21 cellular contexts compared by ENCODE assay signal in the genomic region with DNA sequence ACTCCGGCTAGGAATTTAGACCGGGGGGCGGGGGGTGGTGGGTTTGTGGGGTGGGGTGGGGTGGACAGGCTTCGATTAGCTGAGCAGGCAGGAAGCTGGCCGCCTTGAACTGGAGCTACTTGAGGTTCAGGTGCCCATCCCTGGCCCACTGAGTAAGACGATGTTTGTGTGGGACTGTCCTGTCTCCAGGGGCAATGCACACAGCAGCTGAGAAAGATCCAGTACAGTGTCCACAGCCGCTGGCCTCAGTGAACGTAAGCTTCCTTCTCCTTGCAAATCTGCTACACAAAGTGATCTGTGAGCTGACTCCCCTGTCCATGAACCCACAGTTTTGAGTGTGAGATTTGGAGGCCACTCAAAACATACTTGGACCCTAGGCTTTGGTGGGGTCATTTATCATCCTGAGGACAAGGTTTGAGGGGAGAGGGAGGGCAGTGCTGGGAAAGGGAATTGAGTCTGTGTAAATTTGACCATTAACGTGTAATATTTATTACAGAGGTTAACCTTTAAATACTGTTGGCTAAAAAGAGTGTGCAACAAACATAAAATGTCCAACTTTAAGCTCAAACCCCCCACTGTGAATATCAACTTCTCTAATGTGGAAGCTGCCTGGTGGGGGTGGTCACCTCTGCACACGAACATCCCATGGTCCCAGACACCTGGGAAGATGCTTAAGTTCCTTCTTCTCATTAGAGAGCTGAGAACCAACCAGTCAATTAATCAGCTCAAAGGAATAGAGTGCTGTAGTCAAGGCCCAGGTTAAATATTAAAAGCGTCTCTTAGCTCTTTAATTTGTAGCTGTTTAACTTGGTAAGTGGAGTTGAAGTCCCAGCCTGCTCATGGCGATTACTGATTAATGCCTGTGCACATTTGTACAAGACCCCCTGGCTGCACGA. TPM values are rescaled to one million over a fixed set of nuclear protein-coding genes. Genes with fewer than 3 reads are reported as not detected.
DNase-seq lines count a peak whose midpoint lies in the region; ATAC-seq, FAIRE-seq and TF ChIP-seq lines count a peak whose summit lies in the region.
"Had no signal": no experiment of that assay in that cellular context is flagged by ENCODE, and none has a peak within 500 bp of the region (broad histone marks: within the 10 kb centered on the region; RNA-seq: fewer than 3 reads in every experiment).

No MANE protein-coding gene starts in this region.

- H4K20me1 ChIP-seq in H1 (replicated peaks in 1 of 2; ENCODE audit: control insufficient read depth in 1 of 2, insufficient read depth in 2 of 2, low read length in 2 of 2) = no peaks in the 10 kb centered on the region

- H3K27ac ChIP-seq in H1 (ENCODE audit: low read depth, low read length) (no peak overlapping the region), adrenal gland (no peak overlapping the region)
- H3K27ac ChIP-seq: BLaER1 treated with 17β-estradiol and CSF1 and Interleukin-3, amounts not matched to agents 10 nM and 100 nM had no signal

- no peak overlapping the region for H3K27ac Mint-ChIP-seq in Calu3 (ENCODE audit: unreplicated experiment)

- intact Hi-C loops in Calu3 (cut with micrococcal nuclease; ENCODE audit: unreplicated experiment) = no loop called here
- intact Hi-C loops in posterior vena cava (cut with DNase I) = no loop called here
- intact Hi-C loops in adrenal gland (cut with DNase I) = no loop called here

- H2BK20ac ChIP-seq in H1 (ENCODE audit: low read length) = no peak overlapping the region

- no peaks in the 10 kb centered on the region for H3K9me3 Mint-ChIP-seq in Calu3 (ENCODE audit: low read depth, unreplicated experiment)
- H3K9me3 Mint-ChIP-seq: CD4-positive, alpha-beta memory T cell; IgD-negative memory B cell had no signal

- ATAC-seq in left lobe of liver (peak; percentile 28), GM21528 (IDR thresholded peaks at IDR 0.05; ENCODE audit: low FRiP score, unreplicated experiment) (no peak)
- ATAC-seq in stimulated activated naive CD8-positive, alpha-beta T cell treated with anti-CD3 and anti-CD28 coated beads, Interleukin-15, Interleukin-2, amounts not matched to agents 100 U/mL and 50 U/mL, for 24 hours = no peak
- ATAC-seq: Panc1, SK-N-SH treated with all-trans-retinoic acid at 6 μM for 48 hours had no signal

- 77% methylated on average over 12 of the region's 13 CpGs; no CpG with 5 or more reads in 1 of the 2 experiments for WGBS in H1 (ENCODE audit: extremely low coverage in 1 of 2, insufficient coverage in 1 of 2, insufficient read length in 1 of 2, insufficient replicate concordance in 2 of 2, low coverage in 1 of 2, low lambda C conversion rate in 2 of 2, missing lambda C conversion rate in 1 of 2), 2 experiments
- WGBS in adrenal gland, 4 donors = 67 to 79% (median 73%) methylated on average over 10 to 13 of the region's 13 CpGs

- peaks cover 45% of the 10 kb centered on the region for H3K27me3 Mint-ChIP-seq in Calu3 (ENCODE audit: unreplicated experiment)

- no peak overlapping the region for H3K4ac ChIP-seq in H1 (replicated peaks; ENCODE audit: insufficient read length, low read depth, low read length)

- H2AFZ ChIP-seq in H1 (ENCODE audit: low read length) = no peak overlapping the region

- no peak overlapping the region for H3K4me2 ChIP-seq in H1 (ENCODE audit: insufficient read depth in 1 of 2, low read depth in 2 of 2, low read length in 2 of 2)
- H3K4me2 ChIP-seq: BLaER1 treated with 17β-estradiol and CSF1 and Interleukin-3, amounts not matched to agents 10 nM and 100 nM had no signal

- H3K23me2 ChIP-seq in H1 (ENCODE audit: low read depth, low read length) = peaks cover 5% of the 10 kb centered on the region; the same call in 1 of the 2 replicates

- H3K27me3 ChIP-seq in H1 (replicated peaks in 1 of 4; ENCODE audit: control insufficient read depth in 3 of 4, extremely low read depth in 1 of 4, insufficient read depth in 3 of 4, low read length in 3 of 4) (peaks cover 3 to 13% (median 9%) of the 10 kb centered on the region in 4 experiments), adrenal gland (peaks cover 36% of the 10 kb centered on the region)

- H3K79me1 ChIP-seq in H1 (ENCODE audit: low read depth, low read length) = no peaks in the 10 kb centered on the region

- peaks cover 0 to 4% (median 2%) of the 10 kb centered on the region in 4 experiments; a peak in 1 of 7 replicates for H3K4me1 ChIP-seq in H1 (replicated peaks in 1 of 4; ENCODE audit: control insufficient read depth in 3 of 4, insufficient read depth in 4 of 4, low read length in 3 of 4)
- H3K4me1 ChIP-seq in adrenal gland (replicated peaks in 1 of 2) = peaks cover 0 to 5% of the 10 kb centered on the region in 2 donors

- TF ChIP-seq POLR2A in H1 (IDR thresholded peaks at IDR 0.05; ENCODE audit: control extremely low read depth in 1 of 2, low read depth in 2 of 2, low read length in 2 of 2) = no peak
- TF ChIP-seq POLR2A in adrenal gland (IDR thresholded peaks at IDR 0.05) = no peak

- no peak overlapping the region for H3K14ac ChIP-seq in H1 (ENCODE audit: insufficient read length)

- no peaks in the 10 kb centered on the region for H3K79me2 ChIP-seq in H1 (ENCODE audit: control insufficient read depth in 1 of 2, insufficient read depth in 2 of 2, low read length in 2 of 2)

- H4K91ac ChIP-seq in H1 (replicated peaks; ENCODE audit: insufficient read length, low read length) = no peak overlapping the region

- H3K4me1 Mint-ChIP-seq in Calu3 (ENCODE audit: low read depth, unreplicated experiment) = peaks cover 58% of the 10 kb centered on the region

- H3K4me3 ChIP-seq in H1 (ENCODE audit: extremely low read depth in 1 of 4, insufficient read depth in 2 of 4, low read depth in 3 of 4, low read length in 4 of 4) (no peak overlapping the region), adrenal gland (no peak overlapping the region)
- H3K4me3 ChIP-seq: BLaER1 treated with 17β-estradiol and CSF1 and Interleukin-3, amounts not matched to agents 10 nM and 100 nM had no signal

- no peak overlapping the region for H3K9ac ChIP-seq in H1 (replicated peaks in 1 of 4; ENCODE audit: extremely low read depth in 1 of 4, low read depth in 3 of 4, low read length in 3 of 4)
- H3K9ac ChIP-seq: BLaER1 treated with 17β-estradiol and CSF1 and Interleukin-3, amounts not matched to agents 10 nM and 100 nM had no signal

- POLR2A ChIA-PET in H1 (lab: Charles Lee; ENCODE audit: partially characterized antibody) = interaction anchor here (0.7 to 1.6 kb wide), 8 partner anchors 9 to 50 kb away, joined by 3 to 4 read pairs (median 3); no protein-coding TSS in a partner anchor

- FAIRE-seq in H1 (lab: Jason Lieb, UNC) = no peak

- H4K5ac ChIP-seq in H1 (ENCODE audit: insufficient read length, low read depth, low read length) = no peak overlapping the region

- H2BK15ac ChIP-seq in H1 (ENCODE audit: low read length) = no peak overlapping the region

- DNase-seq in Calu3 (no peak), H1 (ENCODE audit: low read depth in 1 of 2, low spot score in 2 of 2) (no peak), left lobe of liver (ENCODE audit: low spot score) (no peak), posterior vena cava (ENCODE audit: low spot score) (peak; percentile 59), adrenal gland (no peak)
- DNase-seq in activated naive CD4-positive, alpha-beta T cell treated with Interleukin-2 at 50 U/mL for 16 hours = no peak
- no peak for DNase-seq in stimulated activated naive CD8-positive, alpha-beta T cell treated with anti-CD3 and anti-CD28 coated beads, Interleukin-15, Interleukin-2, amounts not matched to agents 100 U/mL and 50 U/mL, for 24 hours
- DNase-seq: 8988T; Caco-2; CD4-positive, alpha-beta memory T cell; EL; NCI-H1105; NCI-H2081; NCI-H2171; NCI-H345; NCI-H774 had no signal

- H2BK12ac ChIP-seq in H1 (ENCODE audit: low read depth, low read length) = no peak overlapping the region

- H3K9me3 ChIP-seq in H1 (ENCODE audit: insufficient read depth in 2 of 2, low read depth in 1 of 2, low read length in 1 of 2) = no peaks in the 10 kb centered on the region
- H3K9me3 ChIP-seq in adrenal gland (replicated peaks in 1 of 3) = no peaks in the 10 kb centered on the region
- H3K9me3 ChIP-seq: BLaER1 treated with 17β-estradiol and CSF1 and Interleukin-3, amounts not matched to agents 10 nM and 100 nM; Caco-2 had no signal

- no peaks in the 10 kb centered on the region for H3K36me3 Mint-ChIP-seq in Calu3 (ENCODE audit: insufficient read depth, unreplicated experiment)
- H3K36me3 Mint-ChIP-seq: IgD-negative memory B cell had no signal

- H2BK120ac ChIP-seq in H1 (replicated peaks; ENCODE audit: low read depth, low read length) = no peak overlapping the region

- H2BK5ac ChIP-seq in H1 (ENCODE audit: low read depth, low read length) = no peak overlapping the region

- no peak overlapping the region for H3K56ac ChIP-seq in H1 (replicated peaks; ENCODE audit: insufficient read length, low read depth, low read length)

- no TSS peak for BruUV-seq in Calu3 (replicated peaks; lab: Mats Ljungman, UMichigan)

- H2AK5ac ChIP-seq in H1 (ENCODE audit: low read depth, low read length) = no peak overlapping the region

- CTCF ChIA-PET in Calu3 (lab: Charles Lee) = interaction anchor here (0.6 to 1.8 kb wide), 7 partner anchors 12 to 378 kb away, joined by 3 to 23 read pairs (median 5); no protein-coding TSS in a partner anchor
- CTCF ChIA-PET in H1 (lab: Charles Lee; ENCODE audit: partially characterized antibody) = interaction anchor here (1.0 to 24.1 kb wide), 10 partner anchors 9 to 315 kb away, joined by 3 to 429 read pairs (median 4); a partner anchor contains a TSS

- no peak for TF ChIP-seq RAD21 in H1 (IDR thresholded peaks at IDR 0.05 in 1 of 2, conservative IDR thresholded peaks at IDR 0.05 in 1 of 2; ENCODE audit: low read depth in 2 of 2, low read length in 2 of 2)

- no peak overlapping the region for H3K23ac ChIP-seq in H1 (ENCODE audit: insufficient read length)

- H3K36me3 ChIP-seq in H1 (ENCODE audit: control insufficient read depth in 2 of 4, insufficient read depth in 4 of 4, low read length in 3 of 4) = no peaks in the 10 kb centered on the region
- no peaks in the 10 kb centered on the region for H3K36me3 ChIP-seq in adrenal gland (replicated peaks in 1 of 2)
- H3K36me3 ChIP-seq: BLaER1 treated with 17β-estradiol and CSF1 and Interleukin-3, amounts not matched to agents 10 nM and 100 nM had no signal

- H3K4me3 Mint-ChIP-seq in Calu3 (ENCODE audit: low read depth, unreplicated experiment) = peak overlapping the region; percentile 13
- H3K4me3 Mint-ChIP-seq: CD4-positive, alpha-beta memory T cell had no signal

- H4K8ac ChIP-seq in H1 (ENCODE audit: extremely low read depth, insufficient read depth, low read length) = peak overlapping the region; percentile 79; the same call in 1 of the 2 replicates

- TF ChIP-seq CTCF in Calu3 (IDR thresholded peaks at IDR 0.05; ENCODE audit: unreplicated experiment) (no peak), H1 (IDR thresholded peaks at IDR 0.05; ENCODE audit: control extremely low read depth in 1 of 3, insufficient read depth in 1 of 3, low read depth in 1 of 3, low read length in 3 of 3) (no peak), adrenal gland (IDR thresholded peaks at IDR 0.05) (no peak)

- no peak overlapping the region for H3K18ac ChIP-seq in H1 (ENCODE audit: extremely low read depth, low read length)

- TF ChIP-seq EP300 in H1 (IDR thresholded peaks at IDR 0.05; ENCODE audit: borderline replicate concordance in 1 of 2, low read depth in 2 of 2, low read length in 2 of 2) = no peak

RNA-seq across cellular contexts. Expression of a gene that starts 5.0 kb away (rescaled TPM):
- total RNA-seq in Calu3 (2022) (4.8 and 10.0 TPM in 2 replicates), left lobe of liver (0.65 TPM), posterior vena cava (1 to 10 TPM; 3.0 to 9.1 TPM), adrenal gland (1 to 10 TPM in 6 of 8 donors, under 1 TPM in 2; 0.18 to 3.6 (median 1.6) TPM)
- 0.13 and 0.25 TPM in 2 replicates for total RNA-seq in H1 (2021; fragmentation: NEBNext Ultra II Directional; extraction: Animal tissue kit (Norgen Biotek cat#: 25700))
- polyA plus RNA-seq in H1 (2011; rRNA removed) (0.09 and 0.57 TPM in 2 replicates), adrenal gland (1 to 10 TPM in 1 of 3 donors, under 1 TPM in 2; 0.05 to 1.1 (median 0.48) TPM)
- 0.32 TPM for polyA plus RNA-seq in H1 (2011; cell fraction: cytosol; rRNA removed)
- 0.47 TPM for polyA plus RNA-seq in H1 (2011; cell fraction: nucleus; rRNA removed)
- polyA plus RNA-seq in H1 (2012, experiment 1 of 2) = 0.16 to 0.46 TPM (median 0.30 TPM) in 4 replicates
- 0.17 TPM for polyA plus RNA-seq in H1 (2012, experiment 2 of 2)
- 0.59 TPM for polyA plus RNA-seq in H1 (2013, experiment 1 of 2)
- polyA plus RNA-seq in H1 (2013, experiment 2 of 2) = 0.28 TPM
- 0.05 and 0.19 TPM in 2 replicates for polyA minus RNA-seq in H1 (2011; rRNA and poly(A)+ RNA removed)
- polyA minus RNA-seq in H1 (2011; cell fraction: cytosol; rRNA and poly(A)+ RNA removed) = not detected
- polyA minus RNA-seq in H1 (2011; cell fraction: nucleus; rRNA and poly(A)+ RNA removed) = not detected
- total RNA-seq: CD4-positive, alpha-beta memory T cell had no signal
- polyA plus RNA-seq: CD4-positive, alpha-beta memory T cell; IgD-negative memory B cell had no signal

RNA-seq across cellular contexts. Expression of a gene that starts 37.3 kb away (rescaled TPM):
- total RNA-seq in Calu3 (2022) = 154 and 168 TPM in 2 replicates
- total RNA-seq in H1 (2021; fragmentation: NEBNext Ultra II Directional; extraction: Animal tissue kit (Norgen Biotek cat#: 25700)) = 215 and 228 TPM in 2 replicates
- polyA plus RNA-seq in H1 (2011; rRNA removed) = 37.7 and 58.8 TPM in 2 replicates
- 42.1 TPM for polyA plus RNA-seq in H1 (2011; cell fraction: cytosol; rRNA removed)
- 79.0 TPM for polyA plus RNA-seq in H1 (2011; cell fraction: nucleus; rRNA removed)
- 130 to 156 TPM (median 139 TPM) in 4 replicates for polyA plus RNA-seq in H1 (2012, experiment 1 of 2)
- polyA plus RNA-seq in H1 (2012, experiment 2 of 2) = 24.6 TPM
- 102 TPM for polyA plus RNA-seq in H1 (2013, experiment 1 of 2)
- polyA plus RNA-seq in H1 (2013, experiment 2 of 2) = 111 TPM
- 50.6 and 53.5 TPM in 2 replicates for polyA minus RNA-seq in H1 (2011; rRNA and poly(A)+ RNA removed)
- 104 TPM for polyA minus RNA-seq in H1 (2011; cell fraction: cytosol; rRNA and poly(A)+ RNA removed)
- polyA minus RNA-seq in H1 (2011; cell fraction: nucleus; rRNA and poly(A)+ RNA removed) = 131 TPM
- 2.7 TPM for total RNA-seq in left lobe of liver
- 1 to 10 TPM in 1 of 2 donors, under 1 TPM in 1; 0.67 to 1.5 TPM for total RNA-seq in posterior vena cava
- total RNA-seq in adrenal gland = 1 to 10 TPM; 2.0 to 6.5 (median 3.8) TPM
- 1 to 10 TPM in 2 of 3 donors, under 1 TPM in 1; 0.67 to 7.5 (median 2.9) TPM for polyA plus RNA-seq in adrenal gland

RNA-seq across cellular contexts. Expression of a gene that starts 41.9 kb away (rescaled TPM):
- 6.9 and 10.5 TPM in 2 replicates for total RNA-seq in Calu3 (2022)
- 4.6 and 6.4 TPM in 2 replicates for total RNA-seq in H1 (2021; fragmentation: NEBNext Ultra II Directional; extraction: Animal tissue kit (Norgen Biotek cat#: 25700))
- polyA plus RNA-seq in H1 (2011; rRNA removed) = 8.6 and 10.1 TPM in 2 replicates
- polyA plus RNA-seq in H1 (2011; cell fraction: cytosol; rRNA removed) = 8.1 TPM
- polyA plus RNA-seq in H1 (2011; cell fraction: nucleus; rRNA removed) = 7.3 TPM
- polyA plus RNA-seq in H1 (2012, experiment 1 of 2) = 4.5 to 8.2 TPM (median 5.7 TPM) in 4 replicates
- polyA plus RNA-seq in H1 (2012, experiment 2 of 2) = 1.9 TPM
- 3.8 TPM for polyA plus RNA-seq in H1 (2013, experiment 1 of 2)
- polyA plus RNA-seq in H1 (2013, experiment 2 of 2) = 4.2 TPM
- 23.2 and 30.8 TPM in 2 replicates for polyA minus RNA-seq in H1 (2011; rRNA and poly(A)+ RNA removed)
- 7.7 TPM for polyA minus RNA-seq in H1 (2011; cell fraction: cytosol; rRNA and poly(A)+ RNA removed)
- polyA minus RNA-seq in H1 (2011; cell fraction: nucleus; rRNA and poly(A)+ RNA removed) = 7.2 TPM
- total RNA-seq in left lobe of liver = 12.2 TPM
- total RNA-seq in posterior vena cava = 10 to 100 TPM; 25.0 to 55.4 TPM
- 10 to 100 TPM; 20.9 to 75.7 (median 29.5) TPM for total RNA-seq in adrenal gland
- polyA plus RNA-seq in adrenal gland = 10 to 100 TPM in 1 of 3 donors, 1 to 10 TPM in 2; 6.8 to 21.5 (median 8.5) TPM

Comparison
In these comparisons a context has a peak if more than half of its experiments do, and no peak if none do; other contexts are left out.
1. RNA of a gene that starts 37.3 kb away (total RNA-seq): 215 to 228 TPM in H1 and 154 to 168 TPM in Calu3; 2.0 to 6.5 TPM in adrenal gland, 2.7 TPM in left lobe of liver (single experiment) and 0.67 to 1.5 TPM in posterior vena cava; every median in the first group is over 10 times any median in the second.